Comparison of ENCODE assay signal across 8 cellular contexts in the genomic region with DNA sequence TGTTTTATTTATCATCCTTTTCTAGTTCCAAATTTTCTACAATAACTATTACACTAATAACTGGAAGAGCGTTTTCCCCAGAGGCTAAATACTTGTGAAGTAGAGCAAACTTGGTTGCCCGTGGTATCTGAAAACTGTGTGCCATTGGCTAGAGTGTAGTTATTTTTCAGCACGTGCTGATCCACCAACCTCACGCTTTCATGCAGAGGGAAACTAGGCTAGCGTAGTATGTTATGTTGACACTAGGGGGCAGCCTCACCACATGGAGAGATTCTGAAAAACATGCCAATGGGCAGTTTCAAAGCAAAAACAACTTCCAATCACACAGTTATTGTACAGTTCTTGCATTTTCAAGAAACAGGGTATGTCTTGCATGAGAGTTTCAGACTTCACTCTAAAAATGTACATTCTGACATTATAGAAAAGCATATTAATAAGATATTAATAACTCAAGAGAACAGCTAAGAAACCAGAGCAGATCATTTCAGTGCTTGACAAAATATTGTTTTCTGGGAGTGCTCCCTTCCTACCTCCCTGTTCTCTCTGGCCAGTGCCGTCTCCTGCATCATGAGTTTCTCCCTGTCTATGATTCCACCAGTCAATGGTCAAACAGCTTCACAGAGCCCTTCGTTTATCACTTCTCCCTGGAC. TPM values are rescaled to one million over a fixed set of nuclear protein-coding genes. Genes with fewer than 3 reads are reported as not detected.
DNase-seq lines count a peak whose midpoint lies in the region; ATAC-seq lines count a peak whose summit lies in the region.

No MANE protein-coding gene starts in this region.

- H4K8ac ChIP-seq in mesenchymal stem cell (ENCODE audit: low read length): no peak overlapping the region

- no peak overlapping the region for H2BK12ac ChIP-seq in mesenchymal stem cell (ENCODE audit: low read length in 2 of 2)

- H3K4me2 ChIP-seq in mesenchymal stem cell (ENCODE audit: low read length, poor library complexity, severe bottlenecking): no peak overlapping the region

- H3K4me1 ChIP-seq in mesenchymal stem cell (ENCODE audit: control insufficient read depth, insufficient read depth, low read depth, low read length): no peaks in the 10 kb centered on the region

- no peak overlapping the region for H2BK5ac ChIP-seq in mesenchymal stem cell (ENCODE audit: low read depth, low read length, poor library complexity, severe bottlenecking)

- H3K79me1 ChIP-seq in mesenchymal stem cell (replicated peaks; ENCODE audit: low read length, poor library complexity, severe bottlenecking): no peaks in the 10 kb centered on the region

- WGBS in mesenchymal stem cell: 22% methylated on average over 5 of the region's 7 CpGs

- H4K91ac ChIP-seq in mesenchymal stem cell (ENCODE audit: low read length): no peak overlapping the region

- no peak overlapping the region for H3K4me3 ChIP-seq in mesenchymal stem cell (ENCODE audit: insufficient read depth in 1 of 2, low read depth in 1 of 2, low read length in 2 of 2)

- peak; percentile 62 for DNase-seq in Daoy (ENCODE audit: low read depth)
- peak; percentile 5 for DNase-seq in NCI-H748 treated with DMSO at 0.1 percent for 48 hours (lab: John Stamatoyannopoulos, UW)
- peak; percentile 64 to 71 for DNase-seq in activated CD4-positive, alpha-beta T cell treated with anti-CD3 and anti-CD28 coated beads, Interleukin-2, amount 50 U/mL, for 48 hours
- DNase-seq in effector CD4-positive, alpha-beta T cell: peak; percentile 23
- DNase-seq in mesenchymal stem cell: peak; percentile 73
- peak; percentile 43 for DNase-seq in stimulated activated CD8-positive, alpha-beta memory T cell treated with anti-CD3 and anti-CD28 coated beads, Interleukin-7, amount 100 ng/mL, for 24 hours (ENCODE audit: low read depth)

- H2BK120ac ChIP-seq in mesenchymal stem cell (ENCODE audit: low read depth, low read length): no peak overlapping the region

- ATAC-seq in HG03135 (IDR thresholded peaks at IDR 0.05; ENCODE audit: unreplicated experiment) (peak; percentile 67), HG02938 (IDR thresholded peaks at IDR 0.05; ENCODE audit: unreplicated experiment) (no peak)

- peak overlapping the region; percentile 56 for H2AFZ ChIP-seq in mesenchymal stem cell (ENCODE audit: low read depth, low read length)

- H3K27ac ChIP-seq in mesenchymal stem cell (ENCODE audit: low read length, poor library complexity, severe bottlenecking): no peak overlapping the region

- H3K27me3 ChIP-seq in mesenchymal stem cell (ENCODE audit: control insufficient read depth in 1 of 2, insufficient read depth in 1 of 2, low read length in 2 of 2): no peaks in the 10 kb centered on the region

- H2BK15ac ChIP-seq in mesenchymal stem cell (ENCODE audit: low read depth, poor library complexity, severe bottlenecking): no peak overlapping the region

- H3K9me3 ChIP-seq in mesenchymal stem cell (ENCODE audit: control insufficient read depth, low read length): no peaks in the 10 kb centered on the region

- peak overlapping the region; percentile 29 for H3K9ac ChIP-seq in mesenchymal stem cell (ENCODE audit: low read length)

- peaks cover 3 to 40% of the 10 kb centered on the region in 2 experiments for H3K36me3 ChIP-seq in mesenchymal stem cell (ENCODE audit: control insufficient read depth in 1 of 2, insufficient read depth in 2 of 2, low read depth in 1 of 2, low read length in 2 of 2)

- H3K14ac ChIP-seq in mesenchymal stem cell (ENCODE audit: low read length in 2 of 2): no peak overlapping the region

- H2AK5ac ChIP-seq in mesenchymal stem cell (ENCODE audit: low read length, severe bottlenecking): no peak overlapping the region

- no peak overlapping the region for H3K4ac ChIP-seq in mesenchymal stem cell (ENCODE audit: low read depth in 1 of 2, low read length in 2 of 2)

- no peak overlapping the region for H3K18ac ChIP-seq in mesenchymal stem cell (ENCODE audit: low read depth in 1 of 2, low read length in 2 of 2)

- H3K23ac ChIP-seq in mesenchymal stem cell (ENCODE audit: low read length in 2 of 2): no peak overlapping the region

RNA-seq across cellular contexts. Expression of a gene that starts 39.7 kb away (rescaled TPM):
- total RNA-seq in Daoy (2014; rRNA removed; shearing (Covaris generic)): 0.34 TPM in 1 of 2 replicates, not detected in the other
- not detected for polyA plus RNA-seq in mesenchymal stem cell (2013, experiment 1 of 2)
- polyA plus RNA-seq in mesenchymal stem cell (2013, experiment 2 of 2): 0.03 TPM

Comparison
In these comparisons a context has a peak if more than half of its experiments do, and no peak if none do; other contexts are left out.
1. DNase-seq: peak in every context shown above with its lines; median percentile 73 in mesenchymal stem cell; 68 in activated CD4-positive, alpha-beta T cell treated with anti-CD3 and anti-CD28 coated beads, Interleukin-2, amount 50 U/mL, for 48 hours; 62 in Daoy; 43 in stimulated activated CD8-positive, alpha-beta memory T cell treated with anti-CD3 and anti-CD28 coated beads, Interleukin-7, amount 100 ng/mL, for 24 hours; 23 in effector CD4-positive, alpha-beta T cell; 5 in NCI-H748 treated with DMSO at 0.1 percent for 48 hours.